8 cellular contexts compared by ENCODE assay signal in genomic region chr9:115118471-115119156, GRCh38. TPM values are rescaled to one million over a fixed set of nuclear protein-coding genes. Genes with fewer than 3 reads are reported as not detected.
A peak's percentile ranks its signal among the peaks of the same experiment; 100 is the strongest.
DNase-seq lines count a peak whose midpoint lies in the region; ATAC-seq and TF ChIP-seq lines count a peak whose summit lies in the region.

No MANE protein-coding gene starts in this region.

- H3K4me3 Mint-ChIP-seq in activated naive CD8-positive, alpha-beta T cell treated with anti-CD3 and anti-CD28 coated beads, Interleukin-2, amount 10 ng/mL, durations not matched to agents 7 days and 5 days: no peak overlapping the region
- H3K4me3 Mint-ChIP-seq in activated naive CD8-positive, alpha-beta T cell treated with anti-CD3 and anti-CD28 coated beads for 36 hours: no peak overlapping the region
- H3K4me3 Mint-ChIP-seq in natural killer cell: no peak overlapping the region
- H3K4me3 Mint-ChIP-seq in activated T-helper 1 cell treated with anti-CD3 and anti-CD28 coated beads, Interleukin-12 subunit alpha, Interleukin-12 subunit beta, Interleukin-2, Interleukin-4 antibody, amounts not matched to agents 30 ng/mL and 10 ng/mL and 1 ng/mL, durations not matched to agents 14 hours and 24 hours and 36 hours: no peak overlapping the region

- no peaks in the 10 kb centered on the region for H3K27me3 ChIP-seq in SJSA1 (replicated peaks)

- H3K27ac ChIP-seq in SJSA1: peak overlapping the region; percentile 60

- no peak for TF ChIP-seq CTCF in foreskin fibroblast (IDR thresholded peaks at IDR 0.05; ENCODE audit: low read depth, low read length)
- TF ChIP-seq CTCF in omental fat pad (IDR thresholded peaks at IDR 0.05): no peak
- no peak for TF ChIP-seq CTCF in natural killer cell (IDR thresholded peaks at IDR 0.05)

- intact Hi-C loops in natural killer cell (cut with micrococcal nuclease): no loop called here
- intact Hi-C loops in activated T-helper 1 cell treated with anti-CD3 and anti-CD28 coated beads, Interleukin-12 subunit alpha, Interleukin-12 subunit beta, Interleukin-2, Interleukin-4 antibody, amounts not matched to agents 30 ng/mL and 10 ng/mL and 1 ng/mL, durations not matched to agents 14 hours and 24 hours and 36 hours (cut with micrococcal nuclease): no loop called here

- POLR2A ChIA-PET in activated naive CD8-positive, alpha-beta T cell treated with anti-CD3 and anti-CD28 coated beads, Interleukin-2, amount 10 ng/mL, durations not matched to agents 7 days and 5 days (lab: Charles Lee): no interaction called here

- peak; percentile 23 for DNase-seq in activated naive CD8-positive, alpha-beta T cell treated with anti-CD3 and anti-CD28 coated beads, Interleukin-2, amount 10 ng/mL, durations not matched to agents 7 days and 5 days
- no peak for DNase-seq in activated naive CD8-positive, alpha-beta T cell treated with anti-CD3 and anti-CD28 coated beads for 36 hours
- DNase-seq in SJSA1 (ENCODE audit: low read depth in 1 of 2, low spot score in 2 of 2) (peak; percentile 82 to 83), foreskin fibroblast (peak; percentile 93 to 97), omental fat pad (ENCODE audit: low spot score) (peak; percentile 53), natural killer cell (no peak)
- DNase-seq in activated T-helper 1 cell treated with anti-CD3 and anti-CD28 coated beads, Interleukin-12 subunit alpha, Interleukin-12 subunit beta, Interleukin-2, Interleukin-4 antibody, amounts not matched to agents 30 ng/mL and 10 ng/mL and 1 ng/mL, durations not matched to agents 14 hours and 24 hours and 36 hours (ENCODE audit: low spot score): no peak

- no peaks in the 10 kb centered on the region for H3K4me1 Mint-ChIP-seq in activated naive CD8-positive, alpha-beta T cell treated with anti-CD3 and anti-CD28 coated beads, Interleukin-2, amount 10 ng/mL, durations not matched to agents 7 days and 5 days
- H3K4me1 Mint-ChIP-seq in activated naive CD8-positive, alpha-beta T cell treated with anti-CD3 and anti-CD28 coated beads for 36 hours: no peaks in the 10 kb centered on the region
- no peaks in the 10 kb centered on the region for H3K4me1 Mint-ChIP-seq in natural killer cell
- H3K4me1 Mint-ChIP-seq in activated T-helper 1 cell treated with anti-CD3 and anti-CD28 coated beads, Interleukin-12 subunit alpha, Interleukin-12 subunit beta, Interleukin-2, Interleukin-4 antibody, amounts not matched to agents 30 ng/mL and 10 ng/mL and 1 ng/mL, durations not matched to agents 14 hours and 24 hours and 36 hours (ENCODE audit: low read depth): peaks cover 10% of the 10 kb centered on the region

- H3K4me3 ChIP-seq in SJSA1: peak overlapping the region; percentile 41
- peak overlapping the region; percentile 62 to 66 for H3K4me3 ChIP-seq in foreskin fibroblast (ENCODE audit: low read depth in 1 of 2, low read length in 2 of 2)

- peaks cover 65% of the 10 kb centered on the region for H3K27me3 Mint-ChIP-seq in activated naive CD8-positive, alpha-beta T cell treated with anti-CD3 and anti-CD28 coated beads, Interleukin-2, amount 10 ng/mL, durations not matched to agents 7 days and 5 days
- H3K27me3 Mint-ChIP-seq in activated naive CD8-positive, alpha-beta T cell treated with anti-CD3 and anti-CD28 coated beads for 36 hours: peaks cover 95% of the 10 kb centered on the region
- peaks cover 49 to 62% of the 10 kb centered on the region in 2 donors for H3K27me3 Mint-ChIP-seq in natural killer cell (ENCODE audit: low read depth in 2 of 2)
- peaks cover 59% of the 10 kb centered on the region for H3K27me3 Mint-ChIP-seq in activated T-helper 1 cell treated with anti-CD3 and anti-CD28 coated beads, Interleukin-12 subunit alpha, Interleukin-12 subunit beta, Interleukin-2, Interleukin-4 antibody, amounts not matched to agents 30 ng/mL and 10 ng/mL and 1 ng/mL, durations not matched to agents 14 hours and 24 hours and 36 hours (ENCODE audit: insufficient read depth)

- no peaks in the 10 kb centered on the region for H3K36me3 ChIP-seq in SJSA1

- no peak overlapping the region for H3K27ac Mint-ChIP-seq in activated naive CD8-positive, alpha-beta T cell treated with anti-CD3 and anti-CD28 coated beads, Interleukin-2, amount 10 ng/mL, durations not matched to agents 7 days and 5 days
- H3K27ac Mint-ChIP-seq in activated naive CD8-positive, alpha-beta T cell treated with anti-CD3 and anti-CD28 coated beads for 36 hours: no peak overlapping the region
- H3K27ac Mint-ChIP-seq in natural killer cell: no peak overlapping the region
- H3K27ac Mint-ChIP-seq in activated T-helper 1 cell treated with anti-CD3 and anti-CD28 coated beads, Interleukin-12 subunit alpha, Interleukin-12 subunit beta, Interleukin-2, Interleukin-4 antibody, amounts not matched to agents 30 ng/mL and 10 ng/mL and 1 ng/mL, durations not matched to agents 14 hours and 24 hours and 36 hours: no peak overlapping the region

- no peaks in the 10 kb centered on the region for H3K9me3 ChIP-seq in SJSA1 (replicated peaks)

- no peaks in the 10 kb centered on the region for H3K36me3 Mint-ChIP-seq in activated naive CD8-positive, alpha-beta T cell treated with anti-CD3 and anti-CD28 coated beads, Interleukin-2, amount 10 ng/mL, durations not matched to agents 7 days and 5 days
- H3K36me3 Mint-ChIP-seq in activated naive CD8-positive, alpha-beta T cell treated with anti-CD3 and anti-CD28 coated beads for 36 hours: no peaks in the 10 kb centered on the region
- H3K36me3 Mint-ChIP-seq in natural killer cell: no peaks in the 10 kb centered on the region
- H3K36me3 Mint-ChIP-seq in activated T-helper 1 cell treated with anti-CD3 and anti-CD28 coated beads, Interleukin-12 subunit alpha, Interleukin-12 subunit beta, Interleukin-2, Interleukin-4 antibody, amounts not matched to agents 30 ng/mL and 10 ng/mL and 1 ng/mL, durations not matched to agents 14 hours and 24 hours and 36 hours (ENCODE audit: low read depth): no peaks in the 10 kb centered on the region

- ATAC-seq in activated naive CD8-positive, alpha-beta T cell treated with anti-CD3 and anti-CD28 coated beads, Interleukin-2, amount 10 ng/mL, durations not matched to agents 7 days and 5 days (ENCODE audit: low read depth): no peak
- ATAC-seq in omental fat pad (ENCODE audit: low FRiP score): peak; percentile 68
- ATAC-seq in GM18520 (IDR thresholded peaks at IDR 0.05; ENCODE audit: unreplicated experiment): no peak
- no peak for ATAC-seq in natural killer cell

- H3K4me1 ChIP-seq in SJSA1 (replicated peaks): peaks cover 51% of the 10 kb centered on the region

- no peaks in the 10 kb centered on the region for H3K9me3 Mint-ChIP-seq in activated naive CD8-positive, alpha-beta T cell treated with anti-CD3 and anti-CD28 coated beads, Interleukin-2, amount 10 ng/mL, durations not matched to agents 7 days and 5 days
- H3K9me3 Mint-ChIP-seq in activated naive CD8-positive, alpha-beta T cell treated with anti-CD3 and anti-CD28 coated beads for 36 hours: no peaks in the 10 kb centered on the region
- no peaks in the 10 kb centered on the region for H3K9me3 Mint-ChIP-seq in natural killer cell
- no peaks in the 10 kb centered on the region for H3K9me3 Mint-ChIP-seq in activated T-helper 1 cell treated with anti-CD3 and anti-CD28 coated beads, Interleukin-12 subunit alpha, Interleukin-12 subunit beta, Interleukin-2, Interleukin-4 antibody, amounts not matched to agents 30 ng/mL and 10 ng/mL and 1 ng/mL, durations not matched to agents 14 hours and 24 hours and 36 hours

RNA-seq across cellular contexts. Expression of gene TNC, which starts 0.7 kb away (rescaled TPM):
- under 1 TPM in 1 of 2 experiments, not detected in 1; 0.03 TPM for total RNA-seq in activated naive CD8-positive, alpha-beta T cell treated with anti-CD3 and anti-CD28 coated beads, Interleukin-2, amount 10 ng/mL, durations not matched to agents 7 days and 5 days
- total RNA-seq in activated naive CD8-positive, alpha-beta T cell treated with anti-CD3 and anti-CD28 coated beads for 36 hours: 1 to 10 TPM in 1 of 2 experiments, under 1 TPM in 1; 0.90 to 1.3 TPM
- 35.7 and 37.6 TPM in 2 replicates for total RNA-seq in SJSA1 (2014; rRNA removed; shearing (Covaris generic))
- total RNA-seq in omental fat pad (10 to 100 TPM in 2 of 4 donors, 1 to 10 TPM in 2; 3.2 to 44.2 (median 10.0) TPM), natural killer cell (not detected)
- 0.60 and 0.61 TPM in 2 replicates for total RNA-seq in activated T-helper 1 cell treated with anti-CD3 and anti-CD28 coated beads, Interleukin-12 subunit alpha, Interleukin-12 subunit beta, Interleukin-2, Interleukin-4 antibody, amounts not matched to agents 30 ng/mL and 10 ng/mL and 1 ng/mL, durations not matched to agents 14 hours and 24 hours and 36 hours

Comparison
In these comparisons a context has a peak if more than half of its experiments do, and no peak if none do; other contexts are left out.
1. DNase-seq: peak in activated naive CD8-positive, alpha-beta T cell treated with anti-CD3 and anti-CD28 coated beads, Interleukin-2, amount 10 ng/mL, durations not matched to agents 7 days and 5 days (single experiment), SJSA1 (2 of 2), foreskin fibroblast (2 of 2) and omental fat pad (single experiment); none in activated naive CD8-positive, alpha-beta T cell treated with anti-CD3 and anti-CD28 coated beads for 36 hours (single experiment), natural killer cell (single experiment) and activated T-helper 1 cell treated with anti-CD3 and anti-CD28 coated beads, Interleukin-12 subunit alpha, Interleukin-12 subunit beta, Interleukin-2, Interleukin-4 antibody, amounts not matched to agents 30 ng/mL and 10 ng/mL and 1 ng/mL, durations not matched to agents 14 hours and 24 hours and 36 hours (single experiment).